In the genomic region with DNA sequence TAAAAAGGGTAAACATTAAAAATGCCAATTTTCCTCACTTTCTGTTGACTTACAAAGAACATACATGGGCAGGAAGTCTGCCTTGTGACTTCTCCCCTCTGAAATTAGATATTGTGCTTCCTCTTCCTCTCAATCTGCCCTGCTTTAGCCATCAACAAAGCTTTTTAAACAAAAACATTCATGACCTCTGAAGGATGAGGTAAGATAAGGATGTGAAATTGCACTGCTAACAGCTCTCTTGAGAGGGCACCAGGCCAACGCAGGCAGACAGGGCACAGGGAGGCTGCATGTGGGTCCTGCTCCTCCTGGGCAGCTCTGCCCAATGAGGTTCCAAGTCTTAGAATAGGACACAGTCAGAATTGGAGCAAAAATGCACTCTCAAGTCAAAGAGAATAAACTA, we compare ENCODE assay signal across 9 cellular contexts.
A peak's percentile ranks its signal among the peaks of the same experiment; 100 is the strongest.
DNase-seq lines count a peak whose midpoint lies in the region; ATAC-seq, FAIRE-seq and TF ChIP-seq lines count a peak whose summit lies in the region.
"Had no signal": no experiment of that assay in that cellular context is flagged by ENCODE, and none has a peak within 500 bp of the region (broad histone marks: within the 10 kb centered on the region; RNA-seq: fewer than 3 reads in every experiment).

No MANE protein-coding gene starts in this region.

- H3K4me2 ChIP-seq in K562 (ENCODE audit: insufficient read depth, low read length) = no peak overlapping the region

- peak overlapping the region; percentile 59 for H3K27ac Mint-ChIP-seq in activated CD4-positive, alpha-beta T cell treated with anti-CD3 and anti-CD28 coated beads for 36 hours

- H3K4me1 ChIP-seq in K562 (replicated peaks in 1 of 2; ENCODE audit: control insufficient read depth in 2 of 2, insufficient read depth in 2 of 2, low read length in 2 of 2) = no peaks in the 10 kb centered on the region; a peak in 1 of 5 replicates
- peaks cover 4% of the 10 kb centered on the region for H3K4me1 ChIP-seq in mesodermal cell (ENCODE audit: control insufficient read depth, insufficient read depth, low read length, poor library complexity, severe bottlenecking)

- peaks cover 20% of the 10 kb centered on the region for H3K36me3 Mint-ChIP-seq in activated CD4-positive, alpha-beta T cell treated with anti-CD3 and anti-CD28 coated beads for 36 hours (ENCODE audit: low read depth)

- H3K79me2 ChIP-seq in K562 (ENCODE audit: control insufficient read depth, insufficient read depth, low read length) = no peaks in the 10 kb centered on the region

- POLR2A ChIA-PET in activated CD4-positive, alpha-beta T cell treated with anti-CD3 and anti-CD28 coated beads for 36 hours (lab: Charles Lee) = no interaction called here
- POLR2A ChIA-PET in K562 (lab: Yijun Ruan, JAX) = interaction anchor here (0.6 to 1.3 kb wide), 2 partner anchors 11 to 12 kb away, joined by 3 to 4 read pairs; no protein-coding TSS in a partner anchor

- in situ Hi-C loops in K562 (cut with MboI) = no loop called here

- H3K9me3 Mint-ChIP-seq in activated CD4-positive, alpha-beta T cell treated with anti-CD3 and anti-CD28 coated beads for 36 hours (ENCODE audit: low read depth) = no peaks in the 10 kb centered on the region

- intact Hi-C loops in activated CD4-positive, alpha-beta T cell treated with anti-CD3 and anti-CD28 coated beads for 36 hours (cut with DNase I, micrococcal nuclease) = no loop called here
- intact Hi-C loops in K562 (cut with micrococcal nuclease) = no loop called here

- no peaks in the 10 kb centered on the region for H4K20me1 ChIP-seq in K562 (replicated peaks; ENCODE audit: control insufficient read depth, insufficient read depth, low read length)

- H3K27me3 ChIP-seq in K562 (ENCODE audit: control insufficient read depth in 2 of 2, insufficient read depth in 2 of 2, low read length in 2 of 2) = no peaks in the 10 kb centered on the region

- H3K4me3 ChIP-seq in K562 = no peak overlapping the region
- H3K4me3 ChIP-seq in mesodermal cell (ENCODE audit: extremely low read depth, insufficient read depth, low read length, poor library complexity, severe bottlenecking) = no peak overlapping the region

- TF ChIP-seq EP300 in K562 (IDR thresholded peaks at IDR 0.05; ENCODE audit: low read length) = no peak

- no peak overlapping the region for H3K4me3 Mint-ChIP-seq in activated CD4-positive, alpha-beta T cell treated with anti-CD3 and anti-CD28 coated beads for 36 hours

- H2AFZ ChIP-seq in K562 (ENCODE audit: low read depth, low read length) = no peak overlapping the region

- no peak overlapping the region for H3K27ac ChIP-seq in K562 (ENCODE audit: extremely low read depth, low read depth, low read length)
- H3K27ac ChIP-seq in mesodermal cell (ENCODE audit: low read depth, low read length, severe bottlenecking) = peak overlapping the region; percentile 52
- H3K27ac ChIP-seq: 22Rv1 had no signal

- peak in 1 of 2 experiments; percentile 19; a peak in 1 of 4 replicates for TF ChIP-seq RAD21 in K562 (CRISPR knock-in tag; conservative IDR thresholded peaks at IDR 0.05 in 1 of 2, IDR thresholded peaks at IDR 0.05 in 1 of 2)

- CTCF ChIA-PET in activated CD4-positive, alpha-beta T cell treated with anti-CD3 and anti-CD28 coated beads for 36 hours (lab: Charles Lee) = interaction anchor here (1.9 kb wide), 1 partner anchor 76 kb away, joined by 3 read pairs; no protein-coding TSS in a partner anchor
- CTCF ChIA-PET in K562 (lab: Yijun Ruan, JAX; ENCODE audit: low intra/inter-chr PET ratio) = no interaction called here

- H3K9ac ChIP-seq in K562 (ENCODE audit: insufficient read depth in 1 of 2, low read depth in 2 of 2, low read length in 2 of 2) = 0 out of 4 replicates have a peak overlapping the region, but pooled peaks of 1 of the 2 experiments have one; percentile 31

- WGBS in K562 (ENCODE audit: insufficient coverage, low coverage, missing lambda C conversion rate) = 38% methylated on average over 1 of the region's 1 CpG
- whole genome bisulfite sequencing in mesodermal cell (ENCODE audit: insufficient coverage in 2 of 2), 2 experiments = 78 to 100% methylated on average over 1 of the region's 1 CpG

- no peak for TF ChIP-seq CTCF in K562 (IDR thresholded peaks at IDR 0.05 in 2 of 3, conservative IDR thresholded peaks at IDR 0.05 in 1 of 3; ENCODE audit: insufficient read depth in 2 of 3, low read depth in 1 of 3, low read length in 3 of 3)

- FAIRE-seq in K562 (lab: Jason Lieb, UNC) (no peak), H54 (lab: Jason Lieb, UNC) (no peak)

- H3K9me1 ChIP-seq in K562 (ENCODE audit: control insufficient read depth, insufficient read depth, low read length) = no peaks in the 10 kb centered on the region

- BruUV-seq in K562 (replicated peaks; lab: Mats Ljungman, UMichigan) = no TSS peak

- peak; percentile 66 for ATAC-seq in activated CD4-positive, alpha-beta T cell treated with anti-CD3 and anti-CD28 coated beads for 36 hours
- ATAC-seq in K562 (no peak), GM21528 (IDR thresholded peaks at IDR 0.05; ENCODE audit: low FRiP score, unreplicated experiment) (no peak)

- H3K4me1 Mint-ChIP-seq in activated CD4-positive, alpha-beta T cell treated with anti-CD3 and anti-CD28 coated beads for 36 hours = peaks cover 13% of the 10 kb centered on the region

- H3K9me3 ChIP-seq in K562 (replicated peaks; ENCODE audit: control insufficient read depth, insufficient read depth, low read depth, low read length) = no peaks in the 10 kb centered on the region
- H3K9me3 ChIP-seq in mesodermal cell (ENCODE audit: control insufficient read depth, low read length) = no peaks in the 10 kb centered on the region

- peaks cover 38% of the 10 kb centered on the region for H3K36me3 ChIP-seq in K562 (ENCODE audit: control insufficient read depth, insufficient read depth, low read length)
- peaks cover 62% of the 10 kb centered on the region for H3K36me3 ChIP-seq in mesodermal cell (ENCODE audit: control insufficient read depth, insufficient read depth, low read length)

- DNase-seq in activated CD4-positive, alpha-beta T cell treated with anti-CD3 and anti-CD28 coated beads for 36 hours = peak; percentile 16
- DNase-seq in activated CD4-positive, alpha-beta T cell treated with anti-CD3 and anti-CD28 coated beads for 1 hour = no peak
- DNase-seq in NCI-H2196 (lab: John Stamatoyannopoulos, UW; ENCODE audit: unreplicated experiment) (peak; percentile 80), K562 (ENCODE audit: extremely low read depth in 1 of 4, low spot score in 3 of 4) (no peak), NCI-H1105 treated with DMSO at 0.1 percent for 48 hours (lab: John Stamatoyannopoulos, UW) (no peak), H54 (ENCODE audit: insufficient read length, low spot score) (no peak)

- no peak for TF ChIP-seq POLR2A in K562 (conservative IDR thresholded peaks at IDR 0.05)
- TF ChIP-seq POLR2A in H54 (IDR thresholded peaks at IDR 0.05; ENCODE audit: low read depth, low read length) = no peak

- no peaks in the 10 kb centered on the region for H3K27me3 Mint-ChIP-seq in activated CD4-positive, alpha-beta T cell treated with anti-CD3 and anti-CD28 coated beads for 36 hours

TF ChIP-seq in K562, 482 proteins besides CTCF, POLR2A, EP300 and RAD21 (continues in another document):
- TF ChIP-seq, protein P1, sequence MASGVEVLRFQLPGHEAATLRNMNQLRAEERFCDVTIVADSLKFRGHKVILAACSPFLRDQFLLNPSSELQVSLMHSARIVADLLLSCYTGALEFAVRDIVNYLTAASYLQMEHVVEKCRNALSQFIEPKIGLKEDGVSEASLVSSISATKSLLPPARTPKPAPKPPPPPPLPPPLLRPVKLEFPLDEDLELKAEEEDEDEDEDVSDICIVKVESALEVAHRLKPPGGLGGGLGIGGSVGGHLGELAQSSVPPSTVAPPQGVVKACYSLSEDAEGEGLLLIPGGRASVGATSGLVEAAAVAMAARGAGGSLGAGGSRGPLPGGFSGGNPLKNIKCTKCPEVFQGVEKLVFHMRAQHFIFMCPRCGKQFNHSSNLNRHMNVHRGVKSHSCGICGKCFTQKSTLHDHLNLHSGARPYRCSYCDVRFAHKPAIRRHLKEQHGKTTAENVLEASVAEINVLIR (CRISPR knock-in tag; IDR thresholded peaks at IDR 0.05) = no peak
- TF ChIP-seq FOSL1 (tag; conservative IDR thresholded peaks at IDR 0.05) (no peak), RBM15 (IDR thresholded peaks at IDR 0.05; ENCODE audit: insufficient read depth, low read length) (no peak), DACH1 (IDR thresholded peaks at IDR 0.05; ENCODE audit: partially characterized antibody) (no peak)
- TF ChIP-seq, protein P2, sequence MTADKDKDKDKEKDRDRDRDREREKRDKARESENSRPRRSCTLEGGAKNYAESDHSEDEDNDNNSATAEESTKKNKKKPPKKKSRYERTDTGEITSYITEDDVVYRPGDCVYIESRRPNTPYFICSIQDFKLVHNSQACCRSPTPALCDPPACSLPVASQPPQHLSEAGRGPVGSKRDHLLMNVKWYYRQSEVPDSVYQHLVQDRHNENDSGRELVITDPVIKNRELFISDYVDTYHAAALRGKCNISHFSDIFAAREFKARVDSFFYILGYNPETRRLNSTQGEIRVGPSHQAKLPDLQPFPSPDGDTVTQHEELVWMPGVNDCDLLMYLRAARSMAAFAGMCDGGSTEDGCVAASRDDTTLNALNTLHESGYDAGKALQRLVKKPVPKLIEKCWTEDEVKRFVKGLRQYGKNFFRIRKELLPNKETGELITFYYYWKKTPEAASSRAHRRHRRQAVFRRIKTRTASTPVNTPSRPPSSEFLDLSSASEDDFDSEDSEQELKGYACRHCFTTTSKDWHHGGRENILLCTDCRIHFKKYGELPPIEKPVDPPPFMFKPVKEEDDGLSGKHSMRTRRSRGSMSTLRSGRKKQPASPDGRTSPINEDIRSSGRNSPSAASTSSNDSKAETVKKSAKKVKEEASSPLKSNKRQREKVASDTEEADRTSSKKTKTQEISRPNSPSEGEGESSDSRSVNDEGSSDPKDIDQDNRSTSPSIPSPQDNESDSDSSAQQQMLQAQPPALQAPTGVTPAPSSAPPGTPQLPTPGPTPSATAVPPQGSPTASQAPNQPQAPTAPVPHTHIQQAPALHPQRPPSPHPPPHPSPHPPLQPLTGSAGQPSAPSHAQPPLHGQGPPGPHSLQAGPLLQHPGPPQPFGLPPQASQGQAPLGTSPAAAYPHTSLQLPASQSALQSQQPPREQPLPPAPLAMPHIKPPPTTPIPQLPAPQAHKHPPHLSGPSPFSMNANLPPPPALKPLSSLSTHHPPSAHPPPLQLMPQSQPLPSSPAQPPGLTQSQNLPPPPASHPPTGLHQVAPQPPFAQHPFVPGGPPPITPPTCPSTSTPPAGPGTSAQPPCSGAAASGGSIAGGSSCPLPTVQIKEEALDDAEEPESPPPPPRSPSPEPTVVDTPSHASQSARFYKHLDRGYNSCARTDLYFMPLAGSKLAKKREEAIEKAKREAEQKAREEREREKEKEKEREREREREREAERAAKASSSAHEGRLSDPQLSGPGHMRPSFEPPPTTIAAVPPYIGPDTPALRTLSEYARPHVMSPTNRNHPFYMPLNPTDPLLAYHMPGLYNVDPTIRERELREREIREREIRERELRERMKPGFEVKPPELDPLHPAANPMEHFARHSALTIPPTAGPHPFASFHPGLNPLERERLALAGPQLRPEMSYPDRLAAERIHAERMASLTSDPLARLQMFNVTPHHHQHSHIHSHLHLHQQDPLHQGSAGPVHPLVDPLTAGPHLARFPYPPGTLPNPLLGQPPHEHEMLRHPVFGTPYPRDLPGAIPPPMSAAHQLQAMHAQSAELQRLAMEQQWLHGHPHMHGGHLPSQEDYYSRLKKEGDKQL (CRISPR knock-in tag; IDR thresholded peaks at IDR 0.05; ENCODE audit: borderline replicate concordance) = no peak

Comparison
In these comparisons a context has a peak if more than half of its experiments do, and no peak if none do; other contexts are left out.
1. DNase-seq: peak in activated CD4-positive, alpha-beta T cell treated with anti-CD3 and anti-CD28 coated beads for 36 hours (single experiment) and NCI-H2196 (single experiment); none in activated CD4-positive, alpha-beta T cell treated with anti-CD3 and anti-CD28 coated beads for 1 hour (single experiment), K562 (0 of 4), NCI-H1105 treated with DMSO at 0.1 percent for 48 hours (single experiment) and H54 (single experiment).